14 cellular contexts compared by ENCODE assay signal in the genomic region with DNA sequence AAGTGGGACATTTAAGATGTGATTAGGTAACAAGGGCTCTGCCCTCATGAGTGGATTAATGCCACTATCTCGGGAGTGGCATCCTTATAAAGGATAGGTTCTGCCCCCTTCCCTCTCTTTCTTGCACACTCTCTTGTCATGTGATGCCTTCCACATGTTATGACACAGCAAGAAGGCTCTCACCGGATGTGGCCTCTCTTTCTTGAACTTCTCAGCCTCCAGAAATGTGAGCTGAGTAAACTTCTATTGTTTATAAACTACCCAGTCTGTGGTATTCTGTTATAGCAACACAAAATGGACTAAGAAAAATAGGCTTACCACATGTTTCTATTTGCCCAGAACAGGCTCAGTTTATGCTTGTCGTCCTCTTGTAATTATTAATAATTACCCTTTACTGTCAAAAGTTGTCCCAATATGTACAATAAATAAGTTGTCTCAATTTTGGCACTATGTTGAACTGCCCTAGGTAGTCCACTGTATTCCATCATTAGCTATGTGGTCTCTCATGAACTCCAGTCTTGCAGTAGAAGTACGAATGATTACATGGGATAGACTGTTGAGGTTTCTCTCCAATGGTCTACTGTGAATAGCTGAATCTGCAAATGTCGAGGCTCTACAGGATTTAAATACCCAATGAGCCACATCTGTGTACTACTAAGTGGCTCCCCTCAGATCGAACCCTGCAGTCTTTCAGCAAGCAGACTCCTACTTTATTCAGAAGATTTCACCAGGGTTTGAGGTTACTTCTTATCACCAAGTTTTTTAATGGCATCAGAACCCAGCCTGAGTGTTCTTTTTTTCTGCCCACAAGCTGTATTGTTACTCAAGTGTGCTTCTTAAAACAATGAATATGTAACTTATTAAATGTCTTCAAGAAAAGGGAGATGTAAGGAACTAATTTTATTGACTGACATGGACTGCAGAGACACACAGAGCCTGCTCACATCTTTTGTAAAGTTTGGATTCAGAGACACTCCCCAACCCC.
DNase-seq lines count a peak whose midpoint lies in the region; ATAC-seq and TF ChIP-seq lines count a peak whose summit lies in the region.
"Had no signal": no experiment of that assay in that cellular context is flagged by ENCODE, and none has a peak within 500 bp of the region (broad histone marks: within the 10 kb centered on the region; RNA-seq: fewer than 3 reads in every experiment).

No MANE protein-coding gene starts in this region.

- no peak overlapping the region for H3K4me3 Mint-ChIP-seq in HFFc6
- H3K4me3 Mint-ChIP-seq in activated CD8-positive, alpha-beta T cell treated with anti-CD3 and anti-CD28 coated beads, Interleukin-2, amount 10 ng/mL, durations not matched to agents 7 days and 5 days, result no peak overlapping the region
- H3K4me3 Mint-ChIP-seq: activated CD4-positive, alpha-beta memory T cell treated with anti-CD3 and anti-CD28 coated beads, Interleukin-2, amount 10 ng/mL, durations not matched to agents 7 days and 5 days; activated naive CD4-positive, alpha-beta T cell treated with anti-CD3 and anti-CD28 coated beads, Interleukin-2, amount 50 U/mL, for 24 hours; T-helper 2 cell treated with Interferon-gamma antibody and Interleukin-4, amounts not matched to agents 5 μg/mL and 100 μg/mL, for 36 hours had no signal

- H3K27ac Mint-ChIP-seq in HFFc6, result no peak overlapping the region
- H3K27ac Mint-ChIP-seq in activated CD8-positive, alpha-beta T cell treated with anti-CD3 and anti-CD28 coated beads, Interleukin-2, amount 10 ng/mL, durations not matched to agents 7 days and 5 days, result no peak overlapping the region
- H3K27ac Mint-ChIP-seq: activated CD4-positive, alpha-beta memory T cell treated with anti-CD3 and anti-CD28 coated beads, Interleukin-2, amount 10 ng/mL, durations not matched to agents 7 days and 5 days; activated naive CD4-positive, alpha-beta T cell treated with anti-CD3 and anti-CD28 coated beads, Interleukin-2, amount 50 U/mL, for 24 hours; T-helper 2 cell treated with Interferon-gamma antibody and Interleukin-4, amounts not matched to agents 5 μg/mL and 100 μg/mL, for 36 hours had no signal

- peak; percentile 64 for DNase-seq in A172 (ENCODE audit: low spot score)
- DNase-seq in HFFc6, result peak; percentile 67
- peak; percentile 22 for DNase-seq in activated CD8-positive, alpha-beta T cell treated with anti-CD3 and anti-CD28 coated beads, Interleukin-2, amount 10 ng/mL, durations not matched to agents 7 days and 5 days
- peak; percentile 8 for DNase-seq in fibroblast of the conjunctiva (ENCODE audit: low read depth)
- no peak for DNase-seq in amniotic stem cell (lab: John Stamatoyannopoulos, UW)
- no peak for DNase-seq in superior temporal gyrus (ENCODE audit: extremely low spot score)
- DNase-seq: activated CD4-positive, alpha-beta memory T cell treated with anti-CD3 and anti-CD28 coated beads, Interleukin-2, amount 10 ng/mL, durations not matched to agents 7 days and 5 days; NCI-H345; pancreas had no signal

- no peaks in the 10 kb centered on the region; the same call in 1 of the 2 replicates for H3K27me3 Mint-ChIP-seq in HFFc6 (ENCODE audit: insufficient read depth)
- no peaks in the 10 kb centered on the region for H3K27me3 Mint-ChIP-seq in activated CD8-positive, alpha-beta T cell treated with anti-CD3 and anti-CD28 coated beads, Interleukin-2, amount 10 ng/mL, durations not matched to agents 7 days and 5 days (ENCODE audit: low read depth)
- H3K27me3 Mint-ChIP-seq: activated CD4-positive, alpha-beta memory T cell treated with anti-CD3 and anti-CD28 coated beads, Interleukin-2, amount 10 ng/mL, durations not matched to agents 7 days and 5 days; activated naive CD4-positive, alpha-beta T cell treated with anti-CD3 and anti-CD28 coated beads, Interleukin-2, amount 50 U/mL, for 24 hours had no signal

- ATAC-seq in activated CD8-positive, alpha-beta T cell treated with anti-CD3 and anti-CD28 coated beads, Interleukin-2, amount 10 ng/mL, durations not matched to agents 7 days and 5 days, result no peak
- ATAC-seq in HG03457 (IDR thresholded peaks at IDR 0.05; ENCODE audit: unreplicated experiment), result no peak
- ATAC-seq in GM19324 (IDR thresholded peaks at IDR 0.05; ENCODE audit: low FRiP score, unreplicated experiment), result no peak
- ATAC-seq: Panc1, pancreas had no signal

- no peaks in the 10 kb centered on the region for H3K4me1 Mint-ChIP-seq in HFFc6 (ENCODE audit: low read depth)
- peaks cover 8% of the 10 kb centered on the region for H3K4me1 Mint-ChIP-seq in activated CD8-positive, alpha-beta T cell treated with anti-CD3 and anti-CD28 coated beads, Interleukin-2, amount 10 ng/mL, durations not matched to agents 7 days and 5 days (ENCODE audit: low read depth)
- H3K4me1 Mint-ChIP-seq: activated CD4-positive, alpha-beta memory T cell treated with anti-CD3 and anti-CD28 coated beads, Interleukin-2, amount 10 ng/mL, durations not matched to agents 7 days and 5 days had no signal

- POLR2A ChIA-PET in activated CD8-positive, alpha-beta T cell treated with anti-CD3 and anti-CD28 coated beads, Interleukin-2, amount 10 ng/mL, durations not matched to agents 7 days and 5 days (lab: Charles Lee), result no interaction called here

- CTCF ChIA-PET in activated CD8-positive, alpha-beta T cell treated with anti-CD3 and anti-CD28 coated beads, Interleukin-2, amount 10 ng/mL, durations not matched to agents 7 days and 5 days (lab: Charles Lee), result no interaction called here

- no peak for TF ChIP-seq CTCF in HFFc6 (IDR thresholded peaks at IDR 0.05)

- no peaks in the 10 kb centered on the region; the same call in 1 of the 2 replicates for H3K9me3 Mint-ChIP-seq in HFFc6
- H3K9me3 Mint-ChIP-seq in activated CD8-positive, alpha-beta T cell treated with anti-CD3 and anti-CD28 coated beads, Interleukin-2, amount 10 ng/mL, durations not matched to agents 7 days and 5 days (ENCODE audit: insufficient read depth), result peaks cover 3% of the 10 kb centered on the region
- H3K9me3 Mint-ChIP-seq: activated CD4-positive, alpha-beta memory T cell treated with anti-CD3 and anti-CD28 coated beads, Interleukin-2, amount 10 ng/mL, durations not matched to agents 7 days and 5 days; activated naive CD4-positive, alpha-beta T cell treated with anti-CD3 and anti-CD28 coated beads, Interleukin-2, amount 50 U/mL, for 24 hours; T-helper 2 cell treated with Interferon-gamma antibody and Interleukin-4, amounts not matched to agents 5 μg/mL and 100 μg/mL, for 36 hours had no signal

- no peaks in the 10 kb centered on the region for H3K36me3 Mint-ChIP-seq in HFFc6 (ENCODE audit: low read depth)
- H3K36me3 Mint-ChIP-seq in activated CD8-positive, alpha-beta T cell treated with anti-CD3 and anti-CD28 coated beads, Interleukin-2, amount 10 ng/mL, durations not matched to agents 7 days and 5 days (ENCODE audit: low read depth), result peaks cover 4% of the 10 kb centered on the region

Comparison
In these comparisons a context has a peak if more than half of its experiments do, and no peak if none do; other contexts are left out.
1. DNase-seq: peak in A172 (single experiment), HFFc6 (single experiment), activated CD8-positive, alpha-beta T cell treated with anti-CD3 and anti-CD28 coated beads, Interleukin-2, amount 10 ng/mL, durations not matched to agents 7 days and 5 days (single experiment) and fibroblast of the conjunctiva (single experiment); none in amniotic stem cell (single experiment) and superior temporal gyrus (single experiment).